In the genomic region with DNA sequence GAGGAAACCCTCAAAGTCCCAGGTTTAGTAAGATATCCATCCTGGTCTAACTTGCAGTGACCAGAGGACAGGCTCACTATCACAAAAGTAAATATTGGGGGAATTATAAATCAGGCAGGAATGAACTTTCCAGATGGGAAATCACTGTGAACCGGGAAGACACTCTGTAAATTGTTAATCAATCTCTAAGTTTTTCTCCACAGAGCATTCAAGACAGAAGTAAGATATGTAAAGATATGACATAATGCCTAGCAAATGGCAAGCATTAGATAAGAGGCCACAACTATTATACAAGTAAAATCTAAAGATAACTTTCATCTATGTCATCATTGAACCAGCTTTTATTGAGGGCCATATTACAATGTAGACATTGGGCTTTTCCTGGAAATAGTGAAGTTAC, we compare ENCODE assay signal across 11 cellular contexts. TPM values are rescaled to one million over a fixed set of nuclear protein-coding genes. Genes with fewer than 3 reads are reported as not detected.
"Had no signal": no experiment of that assay in that cellular context is flagged by ENCODE, and none has a peak within 500 bp of the region (broad histone marks: within the 10 kb centered on the region; RNA-seq: fewer than 3 reads in every experiment).

No MANE protein-coding gene starts in this region.

- H3K27ac ChIP-seq: GM23248 had no signal

- H3K27ac Mint-ChIP-seq: GM23338, H9, HFFc6 had no signal

- H3K4me3 Mint-ChIP-seq: GM23338, H9, HFFc6 had no signal

- H3K9me3 Mint-ChIP-seq: GM23338 had no signal

- H2AFZ ChIP-seq: GM23248, GM23338 had no signal

- ATAC-seq: GM23338, HCT116 had no signal

- H3K36me3 ChIP-seq: HAP-1 had no signal

- DNase-seq: GM23248, GOT3, H7, H9, HCEC 1CT, HFFc6 had no signal

- FAIRE-seq: H1, H54 had no signal

- H3K4me1 ChIP-seq: HAP-1 had no signal

- H3K4me2 ChIP-seq: GM23338 had no signal

- H3K4me3 ChIP-seq: GM23248, GM23338, HAP-1 had no signal

- H3K9ac ChIP-seq: GM23248 had no signal

- H3K9me3 ChIP-seq: HAP-1 had no signal

RNA-seq across cellular contexts. Expression of gene LRRC4C, which starts 35.3 kb away (rescaled TPM):
- total RNA-seq: GM23248, HFFc6 had no signal
